ENCODE assay signal across 9 cellular contexts in genomic region chr9:127521919-127522304, GRCh38.
DNase-seq lines count a peak whose midpoint lies in the region; ATAC-seq and TF ChIP-seq lines count a peak whose summit lies in the region.
"Had no signal": no experiment of that assay in that cellular context is flagged by ENCODE, and none has a peak within 500 bp of the region (broad histone marks: within the 10 kb centered on the region; RNA-seq: fewer than 3 reads in every experiment).

No MANE protein-coding gene starts in this region.

- TF ChIP-seq CTCF in lung (IDR thresholded peaks at IDR 0.05; ENCODE audit: control extremely low read depth, extremely low read depth) = no peak

- ATAC-seq in lung (ENCODE audit: insufficient read depth, low FRiP score) (no peak), HG03135 (IDR thresholded peaks at IDR 0.05; ENCODE audit: unreplicated experiment) (no peak)

- H3K9me3 ChIP-seq in duodenal mucosa (ENCODE audit: control insufficient read depth in 1 of 2, low read length in 2 of 2) (peaks cover 10 to 20% of the 10 kb centered on the region in 2 donors), lung (ENCODE audit: control insufficient read depth in 2 of 2, insufficient read depth in 1 of 2, low read length in 1 of 2) (peaks cover 0 to 10% of the 10 kb centered on the region in 2 donors)

- H3K4me1 ChIP-seq in duodenal mucosa (ENCODE audit: control insufficient read depth in 1 of 2, insufficient read depth in 2 of 2, low read length in 2 of 2) (peaks cover 9 to 19% of the 10 kb centered on the region in 2 donors), lung (ENCODE audit: control insufficient read depth in 2 of 2, insufficient read depth in 2 of 2, low read length in 2 of 2) (peaks cover 0 to 33% of the 10 kb centered on the region in 2 donors)

- no peak overlapping the region for H3K4me3 ChIP-seq in duodenal mucosa (ENCODE audit: low read depth in 1 of 2, low read length in 2 of 2)
- H3K4me3 ChIP-seq in lung = no peak overlapping the region

- H3K9ac ChIP-seq in duodenal mucosa (ENCODE audit: low read depth in 1 of 2, low read length in 2 of 2) = peak overlapping the region in 1 of 2 donors; percentile 12

- H3K36me3 ChIP-seq in duodenal mucosa (ENCODE audit: control insufficient read depth in 1 of 2, insufficient read depth in 2 of 2, low read length in 2 of 2) = peaks cover 44 to 80% of the 10 kb centered on the region in 2 donors
- H3K36me3 ChIP-seq in lung (ENCODE audit: control insufficient read depth in 2 of 2, insufficient read depth in 2 of 2, low read length in 2 of 2) = peaks cover 0 to 52% of the 10 kb centered on the region in 2 donors

- 45 to 70% methylated on average over 4 to 5 of the region's 5 CpGs for WGBS in lung, 2 donors

- peak; percentile 79 for DNase-seq in M059J (ENCODE audit: low read depth)
- no peak for DNase-seq in lung (ENCODE audit: low spot score)
- DNase-seq in NCI-H2081 (lab: John Stamatoyannopoulos, UW) = no peak
- DNase-seq in NCI-H2081 treated with DMSO at 0.1 percent for 48 hours (lab: John Stamatoyannopoulos, UW) = no peak
- DNase-seq in T-helper 9 cell = no peak
- DNase-seq: Karpas-422 had no signal

- H3K27ac ChIP-seq in duodenal mucosa (ENCODE audit: low read depth, low read length) (peak overlapping the region; percentile 72), lung (ENCODE audit: low read depth in 1 of 2, low read length in 1 of 2) (peak overlapping the region; percentile 69 to 82), temporal lobe (ENCODE audit: low read depth, low read length) (peak overlapping the region; percentile 64)

- H3K27me3 ChIP-seq in duodenal mucosa (ENCODE audit: control insufficient read depth in 1 of 2, insufficient read depth in 2 of 2, low read length in 2 of 2) = no peaks in the 10 kb centered on the region
- no peaks in the 10 kb centered on the region for H3K27me3 ChIP-seq in lung (ENCODE audit: control insufficient read depth, insufficient read depth)
